1 cellular context compared by ENCODE assay signal in genomic region chr7:135320277-135320676, GRCh38.
TF ChIP-seq lines count a peak whose summit lies in the region.

No MANE protein-coding gene starts in this region.

TF ChIP-seq in SK-N-SH, 30 proteins besides CTCF, POLR2A, EP300 and RAD21 (continued from another document):
- TF ChIP-seq TAF1 (IDR thresholded peaks at IDR 0.05; ENCODE audit: borderline replicate concordance, low read depth, low read length) (no peak), CHD2 (IDR thresholded peaks at IDR 0.05; ENCODE audit: low read length, partially characterized antibody) (peak; percentile 83), MXI1 (IDR thresholded peaks at IDR 0.05; ENCODE audit: low read depth, low read length) (peak; percentile 87), TEAD4 (IDR thresholded peaks at IDR 0.05; ENCODE audit: borderline replicate concordance, insufficient read depth) (no peak)
